ENCODE assay signal across 1 cellular context in genomic region chr9:36346578-36346977, GRCh38.
TF ChIP-seq lines count a peak whose summit lies in the region.

No MANE protein-coding gene starts in this region.

TF ChIP-seq in liver, 16 proteins besides CTCF, POLR2A, EP300 and RAD21 (continued from another document):
- TF ChIP-seq, protein P1, sequence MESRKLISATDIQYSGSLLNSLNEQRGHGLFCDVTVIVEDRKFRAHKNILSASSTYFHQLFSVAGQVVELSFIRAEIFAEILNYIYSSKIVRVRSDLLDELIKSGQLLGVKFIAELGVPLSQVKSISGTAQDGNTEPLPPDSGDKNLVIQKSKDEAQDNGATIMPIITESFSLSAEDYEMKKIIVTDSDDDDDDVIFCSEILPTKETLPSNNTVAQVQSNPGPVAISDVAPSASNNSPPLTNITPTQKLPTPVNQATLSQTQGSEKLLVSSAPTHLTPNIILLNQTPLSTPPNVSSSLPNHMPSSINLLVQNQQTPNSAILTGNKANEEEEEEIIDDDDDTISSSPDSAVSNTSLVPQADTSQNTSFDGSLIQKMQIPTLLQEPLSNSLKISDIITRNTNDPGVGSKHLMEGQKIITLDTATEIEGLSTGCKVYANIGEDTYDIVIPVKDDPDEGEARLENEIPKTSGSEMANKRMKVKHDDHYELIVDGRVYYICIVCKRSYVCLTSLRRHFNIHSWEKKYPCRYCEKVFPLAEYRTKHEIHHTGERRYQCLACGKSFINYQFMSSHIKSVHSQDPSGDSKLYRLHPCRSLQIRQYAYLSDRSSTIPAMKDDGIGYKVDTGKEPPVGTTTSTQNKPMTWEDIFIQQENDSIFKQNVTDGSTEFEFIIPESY (IDR thresholded peaks at IDR 0.05), result peak; percentile 8
